12 cellular contexts compared by ENCODE assay signal in genomic region chr19:54998751-54999239, GRCh38. TPM values are rescaled to one million over a fixed set of nuclear protein-coding genes. Genes with fewer than 3 reads are reported as not detected.
"Had no signal": no experiment of that assay in that cellular context is flagged by ENCODE, and none has a peak within 500 bp of the region (broad histone marks: within the 10 kb centered on the region; RNA-seq: fewer than 3 reads in every experiment).

No MANE protein-coding gene starts in this region.

RNA-seq across cellular contexts. Expression of gene GP6, which starts 39.3 kb away (rescaled TPM):
- total RNA-seq: subcutaneous adipose tissue, thoracic aorta, urinary bladder had no signal

RNA-seq across cellular contexts. Expression of gene NLRP7, which starts 51.5 kb away (rescaled TPM):
- total RNA-seq: stomach, subcutaneous adipose tissue, suprapubic skin, temporal lobe, thoracic aorta, thyroid gland, tibial nerve, transverse colon, upper lobe of right lung, ureter, urinary bladder, vagina had no signal
- polyA plus RNA-seq: stomach, urinary bladder had no signal
